22 cellular contexts compared by ENCODE assay signal in genomic region chr2:119769645-119770044, GRCh38. TPM values are rescaled to one million over a fixed set of nuclear protein-coding genes. Genes with fewer than 3 reads are reported as not detected.
DNase-seq lines count a peak whose midpoint lies in the region; ATAC-seq, FAIRE-seq and TF ChIP-seq lines count a peak whose summit lies in the region.
"Had no signal": no experiment of that assay in that cellular context is flagged by ENCODE, and none has a peak within 500 bp of the region (broad histone marks: within the 10 kb centered on the region; RNA-seq: fewer than 3 reads in every experiment).

No MANE protein-coding gene starts in this region.

- no peak overlapping the region for H3K4me2 ChIP-seq in HepG2 (ENCODE audit: low read depth, low read length)
- H3K4me2 ChIP-seq in hepatocyte, result no peak overlapping the region
- H3K4me2 ChIP-seq: A549; BLaER1 treated with 17β-estradiol and CSF1 and Interleukin-3, amounts not matched to agents 10 nM and 100 nM had no signal

- TF ChIP-seq CTCF in liver (IDR thresholded peaks at IDR 0.05; ENCODE audit: low read depth, low read length, missing input control) (no peak), HepG2 (CRISPR knock-in tag; IDR thresholded peaks at IDR 0.05) (no peak), right lobe of liver (IDR thresholded peaks at IDR 0.05) (no peak), hepatocyte (IDR thresholded peaks at IDR 0.05; ENCODE audit: poor library complexity) (no peak)

- H3K36me3 ChIP-seq in liver (ENCODE audit: control insufficient read depth in 4 of 4, insufficient read depth in 3 of 4, low read depth in 1 of 4, low read length in 3 of 4) (no peaks in the 10 kb centered on the region), HepG2 (replicated peaks in 1 of 2; ENCODE audit: control insufficient read depth in 1 of 2, insufficient read depth in 2 of 2, low read length in 2 of 2) (no peaks in the 10 kb centered on the region; a peak in 1 of 5 replicates), right lobe of liver (no peaks in the 10 kb centered on the region), hepatocyte (replicated peaks; ENCODE audit: insufficient read depth, low read depth) (no peaks in the 10 kb centered on the region)

- H3K4me1 ChIP-seq in liver (ENCODE audit: control insufficient read depth in 4 of 4, insufficient read depth in 4 of 4, low read length in 3 of 4) (peaks cover 7 to 31% (median 24%) of the 10 kb centered on the region in 4 donors), HepG2 (ENCODE audit: insufficient read depth, low read length) (peaks cover 53% of the 10 kb centered on the region), right lobe of liver (peaks cover 0 to 26% (median 0%) of the 10 kb centered on the region in 4 donors), hepatocyte (ENCODE audit: insufficient read depth) (no peaks in the 10 kb centered on the region)

- DNase-seq in HepG2 (ENCODE audit: low spot score) (no peak), left colon (no peak), right lobe of liver (no peak), hepatocyte (ENCODE audit: low spot score) (no peak), activated gamma-delta T cell treated with Interleukin-2 at 50 U/mL for 16 hours (no peak)
- DNase-seq: AML-193; CD4-positive, alpha-beta T cell; CD8-positive, alpha-beta T cell; DMS 273 treated with DMSO at 0.1 percent for 48 hours; DMS153; DMS53; DMS79; DND-41; EL; GDM1 had no signal

- no peak overlapping the region for H3K4me3 ChIP-seq in liver (ENCODE audit: low read depth in 1 of 3, low read length in 3 of 3)
- no peak overlapping the region for H3K4me3 ChIP-seq in HepG2 (replicated peaks in 1 of 3; ENCODE audit: insufficient read depth in 1 of 3, low read depth in 2 of 3, low read length in 3 of 3)
- no peak overlapping the region for H3K4me3 ChIP-seq in right lobe of liver
- no peak overlapping the region for H3K4me3 ChIP-seq in hepatocyte
- H3K4me3 ChIP-seq: A549; BLaER1 treated with 17β-estradiol and CSF1 and Interleukin-3, amounts not matched to agents 10 nM and 100 nM; GM12878 had no signal

- TF ChIP-seq EP300 in HepG2 (IDR thresholded peaks at IDR 0.05; ENCODE audit: low read depth in 2 of 2, low read length in 2 of 2) (no peak), HepG2 (CRISPR knock-in tag; IDR thresholded peaks at IDR 0.05; ENCODE audit: borderline replicate concordance) (no peak)

- TF ChIP-seq RAD21 in liver (IDR thresholded peaks at IDR 0.05), result no peak
- no peak for TF ChIP-seq RAD21 in HepG2 (CRISPR knock-in tag; IDR thresholded peaks at IDR 0.05)

- BruUV-seq in HepG2 (replicated peaks; lab: Mats Ljungman, UMichigan), result no TSS peak

- peaks cover 30% of the 10 kb centered on the region for H4K20me1 ChIP-seq in HepG2 (ENCODE audit: insufficient read depth, low read length)
- no peaks in the 10 kb centered on the region for H4K20me1 ChIP-seq in hepatocyte (ENCODE audit: insufficient read depth, poor library complexity, severe bottlenecking)

- WGBS in liver, result 58% methylated on average over 3 of the region's 3 CpGs
- 89% methylated on average over 3 of the region's 3 CpGs for WGBS in HepG2 (ENCODE audit: low lambda C conversion rate)
- WGBS in right lobe of liver (ENCODE audit: insufficient coverage, low coverage, low lambda C conversion rate, missing lambda C conversion rate), result 52% methylated on average over 3 of the region's 3 CpGs
- WGBS in hepatocyte (ENCODE audit: low lambda C conversion rate, missing lambda C conversion rate), result 93% methylated on average over 3 of the region's 3 CpGs

- no peaks in the 10 kb centered on the region for H3K27me3 ChIP-seq in liver (ENCODE audit: control insufficient read depth in 4 of 4, insufficient read depth in 4 of 4, low read length in 3 of 4)
- no peaks in the 10 kb centered on the region for H3K27me3 ChIP-seq in HepG2 (ENCODE audit: control insufficient read depth in 1 of 2, insufficient read depth in 2 of 2, low read length in 2 of 2)
- H3K27me3 ChIP-seq in right lobe of liver, result no peaks in the 10 kb centered on the region
- H3K27me3 ChIP-seq in hepatocyte, result no peaks in the 10 kb centered on the region
- H3K27me3 ChIP-seq: BLaER1 treated with 17β-estradiol and CSF1 and Interleukin-3, amounts not matched to agents 10 nM and 100 nM had no signal

- H3K9me3 ChIP-seq in liver (ENCODE audit: control insufficient read depth in 4 of 4, low read length in 3 of 4) (no peaks in the 10 kb centered on the region), HepG2 (ENCODE audit: low read length) (no peaks in the 10 kb centered on the region), right lobe of liver (no peaks in the 10 kb centered on the region), hepatocyte (ENCODE audit: low read depth) (no peaks in the 10 kb centered on the region)
- H3K9me3 ChIP-seq: A549 had no signal

- intact Hi-C loops in HepG2 (cut with micrococcal nuclease; ENCODE audit: unreplicated experiment) (no loop called here), left colon (cut with DNase I, micrococcal nuclease) (no loop called here), right lobe of liver (cut with DNase I) (no loop called here)

- H3K9ac ChIP-seq in liver (ENCODE audit: low read depth in 1 of 2, low read length in 2 of 2), result no peak overlapping the region
- H3K9ac ChIP-seq in HepG2 (ENCODE audit: insufficient read depth, low read depth, low read length), result no peak overlapping the region
- H3K9ac ChIP-seq: BLaER1 treated with 17β-estradiol and CSF1 and Interleukin-3, amounts not matched to agents 10 nM and 100 nM had no signal

- TF ChIP-seq POLR2A in HepG2 (IDR thresholded peaks at IDR 0.05; ENCODE audit: insufficient read depth in 1 of 2, low read depth in 2 of 2, low read length in 2 of 2) (no peak), right lobe of liver (IDR thresholded peaks at IDR 0.05) (no peak)

- H2AFZ ChIP-seq in HepG2 (ENCODE audit: low read length) (no peak overlapping the region), hepatocyte (no peak overlapping the region)

- ATAC-seq in HepG2, result no peak
- ATAC-seq in left colon, result peak; percentile 35
- peak; percentile 43 to 76 (median 74) for ATAC-seq in right lobe of liver
- ATAC-seq: A549; CD8-positive, alpha-beta T cell; GM12878 had no signal

- POLR2A ChIA-PET in HepG2 (lab: Yijun Ruan, JAX), result interaction anchor here (0.7 kb wide), 1 partner anchor 10 kb away, joined by 3 read pairs; the partner anchor contains the start of gene PTPN4

- no peaks in the 10 kb centered on the region for H3K9me2 ChIP-seq in hepatocyte (replicated peaks; ENCODE audit: insufficient read depth)

- CTCF ChIA-PET in HepG2 (lab: Yijun Ruan, JAX; ENCODE audit: low intra/inter-chr PET ratio, low total read pairs), result no interaction called here

- in situ Hi-C loops in HepG2 (cut with HindIII; ENCODE audit: extremely low pct_ligation_motif_present, low pct_unique_long_range_greater_than_20kb), result no loop called here

- H3K27ac ChIP-seq in liver (ENCODE audit: low read depth in 1 of 2, low read length in 2 of 2) (no peak overlapping the region), HepG2 (ENCODE audit: extremely low read length, insufficient read depth, low read length) (no peak overlapping the region), right lobe of liver (no peak overlapping the region), hepatocyte (no peak overlapping the region)
- H3K27ac ChIP-seq: 22Rv1; A549; BLaER1 treated with 17β-estradiol and CSF1 and Interleukin-3, amounts not matched to agents 10 nM and 100 nM; C4-2B had no signal

- FAIRE-seq in HepG2 (lab: Jason Lieb, UNC), result no peak
- FAIRE-seq: A549, GM12878, GM19239 had no signal

- H3K79me2 ChIP-seq in HepG2 (ENCODE audit: insufficient read depth, low read length), result peaks cover 90% of the 10 kb centered on the region
- H3K79me2 ChIP-seq in hepatocyte, result peaks cover 91% of the 10 kb centered on the region

TF ChIP-seq in HepG2, 621 proteins besides CTCF, POLR2A, EP300 and RAD21 (continues in another document):
- TF ChIP-seq NFYC (CRISPR knock-in tag; IDR thresholded peaks at IDR 0.05) (no peak), MYNN (CRISPR knock-in tag; IDR thresholded peaks at IDR 0.05; ENCODE audit: low read depth) (no peak), KAT2B (IDR thresholded peaks at IDR 0.05; ENCODE audit: borderline replicate concordance, low read depth, low read length) (no peak), TCF12 (IDR thresholded peaks at IDR 0.05) (no peak), TCF12 (CRISPR knock-in tag; IDR thresholded peaks at IDR 0.05) (no peak)

RNA-seq across cellular contexts. Expression of gene PTPN4, which starts 9.9 kb away (rescaled TPM):
- total RNA-seq in liver (10 to 100 TPM; 12.6 to 34.6 TPM), HepG2 (2016; rRNA removed; fragmentation: Illumina TruSeq; extraction: Trizol) (34.6 and 40.4 TPM in 2 replicates), left colon (10 to 100 TPM; 25.1 to 25.9 TPM), right lobe of liver (10 to 100 TPM in 5 of 6 experiments, 1 to 10 TPM in 1; 8.5 to 19.9 (median 14.8) TPM), hepatocyte (15.5 and 26.4 TPM in 2 replicates)
- polyA plus RNA-seq in liver (1 to 10 TPM; 4.2 to 6.4 TPM), HepG2 (2011; rRNA removed) (20.3 and 21.7 TPM in 2 replicates), hepatocyte (9.2 and 21.8 TPM in 2 replicates)
- total RNA-seq in HepG2 (2016; cell fraction: cytosol; rRNA removed; fragmentation: Illumina TruSeq; extraction: Trizol; ENCODE audit: low read depth), result 42.5 and 43.6 TPM in 2 replicates
- total RNA-seq in HepG2 (2016; cell fraction: insoluble cytoplasmic fraction; rRNA removed; fragmentation: Illumina TruSeq; extraction: Trizol), result 38.0 and 42.0 TPM in 2 replicates
- 38.5 and 42.3 TPM in 2 replicates for total RNA-seq in HepG2 (2016; cell fraction: membrane; rRNA removed; fragmentation: Illumina TruSeq; extraction: Trizol)
- total RNA-seq in HepG2 (2016; cell fraction: nucleus; rRNA removed; fragmentation: Illumina TruSeq; extraction: Trizol), result 46.5 and 59.3 TPM in 2 replicates
- 5.8 and 7.6 TPM in 2 replicates for polyA plus RNA-seq in HepG2 (2011; cell fraction: cytosol; rRNA removed)
- polyA plus RNA-seq in HepG2 (2011; cell fraction: nucleus; rRNA removed), result 21.9 and 22.6 TPM in 2 replicates
- 8.1 and 8.3 TPM in 2 replicates for polyA plus RNA-seq in HepG2 (2012)
- 3.4 and 4.0 TPM in 2 replicates for polyA plus RNA-seq in HepG2 (2016; cell fraction: cytosol; fragmentation: Illumina TruSeq; extraction: Trizol; ENCODE audit: low read depth)
- polyA plus RNA-seq in HepG2 (2016; cell fraction: insoluble cytoplasmic fraction; fragmentation: Illumina TruSeq; extraction: Trizol; ENCODE audit: low read depth), result 16.3 and 19.3 TPM in 2 replicates
- polyA plus RNA-seq in HepG2 (2016; cell fraction: membrane; fragmentation: Illumina TruSeq; extraction: Trizol; ENCODE audit: low read depth), result 5.1 and 9.5 TPM in 2 replicates
- 17.2 and 24.4 TPM in 2 replicates for polyA plus RNA-seq in HepG2 (2016; cell fraction: nucleus; fragmentation: Illumina TruSeq; extraction: Trizol; ENCODE audit: insufficient read depth, low read depth)
- polyA minus RNA-seq in HepG2 (2011; rRNA and poly(A)+ RNA removed; ENCODE audit: low replicate concordance), result 60.8 and 71.6 TPM in 2 replicates
- 27.8 and 28.0 TPM in 2 replicates for polyA minus RNA-seq in HepG2 (2011; cell fraction: cytosol; rRNA and poly(A)+ RNA removed)
- 139 and 141 TPM in 2 replicates for polyA minus RNA-seq in HepG2 (2011; cell fraction: nucleus; rRNA and poly(A)+ RNA removed)
